In genomic region chr12:45646851-45647581, GRCh38 we compare ENCODE assay signal across 28 cellular contexts.
"Had no signal": no experiment of that assay in that cellular context is flagged by ENCODE, and none has a peak within 500 bp of the region (broad histone marks: within the 10 kb centered on the region; RNA-seq: fewer than 3 reads in every experiment).

No MANE protein-coding gene starts in this region.

- H2AFZ ChIP-seq: parathyroid adenoma had no signal

- H3K4me1 ChIP-seq: lower lobe of right lung, parathyroid adenoma, right atrium auricular region, stomach, testis, thyroid gland, upper lobe of left lung, vagina had no signal

- H3K4me3 ChIP-seq: left lung, lower lobe of right lung, right atrium auricular region, skin epidermis, stomach, testis, thyroid gland, transverse colon, upper lobe of left lung, vagina had no signal

- H3K79me2 ChIP-seq: parathyroid adenoma had no signal

- H3K27ac ChIP-seq: left lung, lower lobe of right lung, parathyroid adenoma, right atrium auricular region, skin epidermis, stomach, testis, thyroid gland, transverse colon, upper lobe of left lung, vagina had no signal

- H3K36me3 ChIP-seq: left lung, lower lobe of right lung, neutrophil, right atrium auricular region, stomach, thyroid gland, transverse colon, upper lobe of left lung, vagina had no signal

- DNase-seq: hypothalamus; immature natural killer cell; kidney; left colon; left lung; lower lobe of right lung; mammary epithelial cell; mesenchymal stem cell; naive thymus-derived CD8-positive, alpha-beta T cell; occipital lobe; stimulated activated CD4-positive, alpha-beta T cell treated with anti-CD3 and anti-CD28 coated beads, Interleukin-12 subunit alpha, Interleukin-12 subunit beta, amount 100 ng/mL, for 4 hours; stimulated activated CD4-positive, alpha-beta T cell treated with anti-CD3 and anti-CD28 coated beads, Interleukin-15, amount 100 ng/mL, for 24 hours; stimulated activated CD4-positive, alpha-beta T cell treated with anti-CD3 and anti-CD28 coated beads, Interleukin-2, amount 100 ng/mL, for 24 hours; stimulated activated CD4-positive, alpha-beta T cell treated with anti-CD3 and anti-CD28 coated beads, Interleukin-4, amount 100 ng/mL, for 1 hour; stimulated activated naive B cell treated with anti-CD40 and anti-IgM and Interleukin-4, amounts not matched to agents 10 μg/mL and 1 μg/mL and 100 μg/mL, for 72 hours; stimulated activated naive CD8-positive, alpha-beta T cell treated with anti-CD3 and anti-CD28 coated beads, Interleukin-15, Interleukin-2, amounts not matched to agents 100 U/mL and 50 U/mL, for 24 hours; stomach; testis; thyroid gland; transverse colon; upper lobe of left lung had no signal

- FAIRE-seq: islet of Langerhans, kidney had no signal

- H3K9me3 ChIP-seq: left lung, lower lobe of right lung, neutrophil, right atrium auricular region, stomach, testis, thyroid gland, transverse colon, upper lobe of left lung, vagina had no signal

- H3K27me3 ChIP-seq: left lung, neutrophil, right atrium auricular region, stomach, testis, thyroid gland, transverse colon, upper lobe of left lung, vagina had no signal

- H3K9ac ChIP-seq: parathyroid adenoma had no signal

- ATAC-seq: left lung; lower lobe of right lung; naive thymus-derived CD8-positive, alpha-beta T cell; sciatic nerve; stimulated activated naive B cell treated with anti-CD40 and anti-IgM and Interleukin-4, amounts not matched to agents 10 μg/mL and 1 μg/mL and 100 μg/mL, for 72 hours; stimulated activated naive CD8-positive, alpha-beta T cell treated with anti-CD3 and anti-CD28 coated beads, Interleukin-15, Interleukin-2, amounts not matched to agents 100 U/mL and 50 U/mL, for 24 hours had no signal
